Comparison of ENCODE assay signal across 8 cellular contexts in genomic region chr19:58097783-58098681, GRCh38.
DNase-seq lines count a peak whose midpoint lies in the region; ATAC-seq and TF ChIP-seq lines count a peak whose summit lies in the region.

TSS of gene ZSCAN18 (minus strand) at chr19:58098231. CDS start at chr19:58090267, 7,964 bp downstream.

- H3K9ac ChIP-seq in BLaER1 (peak within 1 kb of the TSS; percentile 89), iPS-15b (ENCODE audit: low read depth, low read length) (peak within 1 kb of the TSS; percentile 65)

- H3K9me3 ChIP-seq in BLaER1 (peaks cover 77% of the 10 kb centered on the region), iPS-15b (ENCODE audit: control insufficient read depth, insufficient read depth, low read length) (no peaks in the 10 kb centered on the region)

- peak within 1 kb of the TSS; percentile 83 for H3K4me2 ChIP-seq in BLaER1

- H3K4me1 ChIP-seq in BLaER1, result peaks cover 15% of the 10 kb centered on the region; the same call in 1 of the 2 replicates
- H3K4me1 ChIP-seq in iPS-15b (ENCODE audit: control insufficient read depth, insufficient read depth, low read length), result peaks cover 3% of the 10 kb centered on the region

- no peak for TF ChIP-seq CTCF in VCaP (conservative IDR thresholded peaks at IDR 0.05)

- no peaks in the 10 kb centered on the region for H3K27me3 ChIP-seq in BLaER1
- no peaks in the 10 kb centered on the region for H3K27me3 ChIP-seq in iPS-15b (ENCODE audit: control insufficient read depth, insufficient read depth, low read length)

- H4K20me1 ChIP-seq in BLaER1, result no peaks in the 10 kb centered on the region; the same call in 1 of the 2 replicates

- ATAC-seq in GM21423 (IDR thresholded peaks at IDR 0.05; ENCODE audit: unreplicated experiment), result peak; percentile 85
- no peak for ATAC-seq in GM21381 (IDR thresholded peaks at IDR 0.05; ENCODE audit: unreplicated experiment)

- H3K27ac ChIP-seq in BLaER1 (peak within 1 kb of the TSS; percentile 86), VCaP (peak within 1 kb of the TSS; percentile 72; the same call in 1 of the 2 replicates)

- H3K36me3 ChIP-seq in BLaER1 (peaks cover 36% of the 10 kb centered on the region), iPS-15b (ENCODE audit: control insufficient read depth, insufficient read depth, low read length) (peaks cover 3% of the 10 kb centered on the region)

- peak within 1 kb of the TSS; percentile 96 for H3K4me3 ChIP-seq in BLaER1
- peak within 1 kb of the TSS; percentile 94 for H3K4me3 ChIP-seq in iPS-15b (ENCODE audit: low read depth, low read length)
- H3K4me3 ChIP-seq in skeletal muscle cell (ENCODE audit: low read depth, low read length), result peak within 1 kb of the TSS; percentile 93

- peak; percentile 99 for DNase-seq in NCI-H1436 (lab: John Stamatoyannopoulos, UW)
- DNase-seq in brain pericyte (ENCODE audit: low read depth, low spot score), result peak; percentile 94
- peak; percentile 86 for DNase-seq in skeletal muscle cell (ENCODE audit: low read depth)
